In genomic region chr5:177473461-177473991, GRCh38 we compare ENCODE assay signal across 8 cellular contexts. TPM values are rescaled to one million over a fixed set of nuclear protein-coding genes. Genes with fewer than 3 reads are reported as not detected.
DNase-seq lines count a peak whose midpoint lies in the region; ATAC-seq and TF ChIP-seq lines count a peak whose summit lies in the region.

Gene DBN1, minus strand, starts transcription at chr5:177473634. Its CDS starts 113 bp downstream, at chr5:177473521.

- H3K4me1 ChIP-seq in DND-41 (ENCODE audit: insufficient read depth, low read length) (peaks cover 24% of the 10 kb centered on the region), PC-3 (ENCODE audit: insufficient read depth, low read length) (peaks cover 21% of the 10 kb centered on the region)

- H3K9me3 ChIP-seq in DND-41 (ENCODE audit: insufficient read depth, low read length, severe bottlenecking) = no peaks in the 10 kb centered on the region
- no peaks in the 10 kb centered on the region for H3K9me3 ChIP-seq in PC-3 (ENCODE audit: low read length)

- H3K9ac ChIP-seq in DND-41 (ENCODE audit: low read depth, low read length) (peak within 1 kb of the TSS; percentile 79), PC-3 (ENCODE audit: low read length) (peak within 1 kb of the TSS; percentile 68)

- H2AFZ ChIP-seq in DND-41 (ENCODE audit: low read depth, low read length) (peak within 1 kb of the TSS; percentile 80), PC-3 (ENCODE audit: low read length) (peak within 1 kb of the TSS; percentile 60)

- peak within 1 kb of the TSS; percentile 77 to 82 for H3K4me3 ChIP-seq in DND-41 (ENCODE audit: low read depth in 1 of 2, low read length in 2 of 2)
- peak within 1 kb of the TSS; percentile 90 for H3K4me3 ChIP-seq in PC-3 (ENCODE audit: low read length)

- peak; percentile 62 for DNase-seq in DND-41
- no peak for DNase-seq in H4 (ENCODE audit: low spot score)
- DNase-seq in PC-3 = peak; percentile 61
- no peak for DNase-seq in left colon

- H3K79me2 ChIP-seq in DND-41 (ENCODE audit: insufficient read depth, low read length) (peaks cover 34% of the 10 kb centered on the region), PC-3 (ENCODE audit: low read length) (peaks cover 34% of the 10 kb centered on the region)

- CTCF ChIA-PET in PC-3 (lab: Charles Lee) = interaction anchor here (0.6 to 1.0 kb wide), 2 partner anchors 43 to 69 kb away, joined by 4 to 6 read pairs; partner anchors contain the start of gene DDX41

- H3K27me3 ChIP-seq in DND-41 (ENCODE audit: insufficient read depth, low read length, poor library complexity) (peaks cover 5% of the 10 kb centered on the region), PC-3 (ENCODE audit: low read length) (no peaks in the 10 kb centered on the region)

- H3K36me3 ChIP-seq in DND-41 (ENCODE audit: insufficient read depth, low read length) (peaks cover 27% of the 10 kb centered on the region), PC-3 (ENCODE audit: low read depth, low read length) (no peaks in the 10 kb centered on the region)

- intact Hi-C loops in PC-3 (cut with micrococcal nuclease) = loop anchor here (2.0 kb wide), 1 partner anchor 17 kb away; no protein-coding TSS in a partner anchor
- intact Hi-C loops in left colon (cut with DNase I, micrococcal nuclease) = no loop called here

- peak within 1 kb of the TSS; percentile 80 for H3K27ac Mint-ChIP-seq in stimulated activated naive CD8-positive, alpha-beta T cell treated with anti-CD3 and anti-CD28 coated beads, Interleukin-15, Interleukin-2, amounts not matched to agents 100 ng/mL and 50 ng/mL, for 24 hours

- TF ChIP-seq CTCF in DND-41 (IDR thresholded peaks at IDR 0.05; ENCODE audit: borderline replicate concordance, extremely low read depth, low read length, poor library complexity, severe bottlenecking) (no peak), PC-3 (conservative IDR thresholded peaks at IDR 0.05; ENCODE audit: low read depth, low read length) (no peak)

- H4K20me1 ChIP-seq in DND-41 (ENCODE audit: insufficient read depth, low read length) (peaks cover 52% of the 10 kb centered on the region), PC-3 (ENCODE audit: low read length) (peaks cover 36% of the 10 kb centered on the region; the same call in 1 of the 2 replicates)

- POLR2A ChIA-PET in PC-3 (lab: Charles Lee; ENCODE audit: unreplicated experiment) = interaction anchor here (1.9 kb wide), 1 partner anchor 24 kb away, joined by 6 read pairs; the partner anchor contains the start of gene PDLIM7

- H3F3A ChIP-seq in PC-3 (ENCODE audit: low read length, unreplicated experiment) = no peaks in the 10 kb centered on the region

- BruUV-seq in PC-3 (replicated peaks; lab: Mats Ljungman, UMichigan) = no TSS peak

- H3K36me3 Mint-ChIP-seq in stimulated activated naive CD8-positive, alpha-beta T cell treated with anti-CD3 and anti-CD28 coated beads, Interleukin-15, Interleukin-2, amounts not matched to agents 100 ng/mL and 50 ng/mL, for 24 hours (ENCODE audit: low read depth) = peaks cover under 1% of the 10 kb centered on the region

- no peaks in the 10 kb centered on the region for H3K9me2 ChIP-seq in PC-3 (replicated peaks; ENCODE audit: low read length)

- H3K27me3 Mint-ChIP-seq in stimulated activated naive CD8-positive, alpha-beta T cell treated with anti-CD3 and anti-CD28 coated beads, Interleukin-15, Interleukin-2, amounts not matched to agents 100 ng/mL and 50 ng/mL, for 24 hours = no peaks in the 10 kb centered on the region

- H3K4me2 ChIP-seq in DND-41 (ENCODE audit: insufficient read depth, low read length) (peak within 1 kb of the TSS; percentile 96), PC-3 (ENCODE audit: low read length) (peak within 1 kb of the TSS; percentile 98)

- H3K4me3 Mint-ChIP-seq in stimulated activated naive CD8-positive, alpha-beta T cell treated with anti-CD3 and anti-CD28 coated beads, Interleukin-15, Interleukin-2, amounts not matched to agents 100 ng/mL and 50 ng/mL, for 24 hours = peak within 1 kb of the TSS; percentile 83

- H3K27ac ChIP-seq in DND-41 (ENCODE audit: low read length) (peak within 1 kb of the TSS; percentile 67), PC-3 (ENCODE audit: low read length) (no peak within 1 kb of the TSS), cingulate gyrus (ENCODE audit: low read depth, low read length) (peak within 1 kb of the TSS; percentile 15)

- no peaks in the 10 kb centered on the region for H3K9me3 Mint-ChIP-seq in stimulated activated naive CD8-positive, alpha-beta T cell treated with anti-CD3 and anti-CD28 coated beads, Interleukin-15, Interleukin-2, amounts not matched to agents 100 ng/mL and 50 ng/mL, for 24 hours

- ATAC-seq in DND-41 (ENCODE audit: insufficient read depth, low read depth) (peak; percentile 73), PC-3 (peak; percentile 69), left colon (peak; percentile 58), GM18870 (IDR thresholded peaks at IDR 0.05; ENCODE audit: unreplicated experiment) (no peak), HG02610 (IDR thresholded peaks at IDR 0.05; ENCODE audit: unreplicated experiment) (no peak)

- peaks cover 61% of the 10 kb centered on the region for H3K4me1 Mint-ChIP-seq in stimulated activated naive CD8-positive, alpha-beta T cell treated with anti-CD3 and anti-CD28 coated beads, Interleukin-15, Interleukin-2, amounts not matched to agents 100 ng/mL and 50 ng/mL, for 24 hours (ENCODE audit: low read depth)

RNA-seq across cellular contexts. Expression of gene DBN1, which starts in this region (rescaled TPM):
- 140 and 153 TPM in 2 replicates for total RNA-seq in H4 (2014; rRNA removed; shearing (Covaris generic))
- 127 and 207 TPM in 2 replicates for total RNA-seq in PC-3 (2014; rRNA removed)
- total RNA-seq in left colon = 10 to 100 TPM; 11.8 to 18.8 TPM

Comparison
In these comparisons a context has a peak if more than half of its experiments do, and no peak if none do; other contexts are left out.
1. ATAC-seq: peak in DND-41 (single experiment), PC-3 (single experiment) and left colon (single experiment); none in GM18870 (single experiment) and HG02610 (single experiment).
2. DNase-seq: peak in DND-41 (single experiment) and PC-3 (single experiment); none in H4 (single experiment) and left colon (0 of 2).